Comparison of ENCODE assay signal across 8 cellular contexts in genomic region chr1:12019858-12020509, GRCh38. TPM values are rescaled to one million over a fixed set of nuclear protein-coding genes. Genes with fewer than 3 reads are reported as not detected.
DNase-seq lines count a peak whose midpoint lies in the region; ATAC-seq and TF ChIP-seq lines count a peak whose summit lies in the region.

No MANE protein-coding gene starts in this region.

- H2AK5ac ChIP-seq in IMR-90 (ENCODE audit: low read depth, low read length): no peak overlapping the region

- peaks cover 3% of the 10 kb centered on the region for H3K4me1 Mint-ChIP-seq in activated naive CD8-positive, alpha-beta T cell treated with anti-CD3 and anti-CD28 coated beads for 36 hours

- H3K4ac ChIP-seq in IMR-90 (ENCODE audit: low read depth, low read length): 0 out of 2 replicates have a peak overlapping the region, but pooled peaks have one; percentile 38

- no peaks in the 10 kb centered on the region for H3K9me3 Mint-ChIP-seq in activated naive CD8-positive, alpha-beta T cell treated with anti-CD3 and anti-CD28 coated beads for 36 hours

- no peak for TF ChIP-seq POLR2A in IMR-90 (IDR thresholded peaks at IDR 0.05; ENCODE audit: low read depth, low read length)
- no peak for TF ChIP-seq POLR2A in spleen (IDR thresholded peaks at IDR 0.05)

- no peak overlapping the region for H2BK20ac ChIP-seq in IMR-90 (ENCODE audit: low read depth, low read length)

- peak overlapping the region; percentile 97 for H2AFZ ChIP-seq in IMR-90 (replicated peaks; ENCODE audit: low read length, poor library complexity)

- H3K27me3 ChIP-seq in IMR-90 (ENCODE audit: control insufficient read depth, insufficient read depth, low read length) (no peaks in the 10 kb centered on the region), iPS DF 6.9 (ENCODE audit: control insufficient read depth, insufficient read depth, low read length) (no peaks in the 10 kb centered on the region), spleen (replicated peaks in 1 of 7) (no peaks in the 10 kb centered on the region)

- peaks cover 0 to 20% of the 10 kb centered on the region in 2 experiments; a peak in 3 of 4 replicates for H3K79me1 ChIP-seq in IMR-90 (ENCODE audit: low read depth in 1 of 2, low read length in 2 of 2)

- H2BK120ac ChIP-seq in IMR-90 (ENCODE audit: low read depth, low read length): no peak overlapping the region

- BruUV-seq in IMR-90 (replicated peaks; lab: Mats Ljungman, UMichigan): no TSS peak

- H3K18ac ChIP-seq in IMR-90 (ENCODE audit: low read depth, low read length): no peak overlapping the region; the same call in 1 of the 2 replicates

- peak; percentile 10 for DNase-seq in IMR-90
- no peak for DNase-seq in activated naive CD8-positive, alpha-beta T cell treated with anti-CD3 and anti-CD28 coated beads for 36 hours
- no peak for DNase-seq in iPS DF 6.9 (ENCODE audit: low read depth, low spot score)
- no peak for DNase-seq in spleen
- no peak for DNase-seq in NCI-H2171 treated with DMSO at 0.1 percent for 48 hours (lab: John Stamatoyannopoulos, UW)
- no peak for DNase-seq in SW 1271 (lab: John Stamatoyannopoulos, UW)

- H2AK9ac ChIP-seq in IMR-90 (replicated peaks; ENCODE audit: low read depth, low read length, poor library complexity): peak overlapping the region; percentile 95

- H4K91ac ChIP-seq in IMR-90 (ENCODE audit: insufficient read depth, low read depth, low read length): peak overlapping the region; percentile 63; the same call in 1 of the 2 replicates

- H3K9me1 ChIP-seq in IMR-90 (ENCODE audit: insufficient read depth, low read length): no peaks in the 10 kb centered on the region

- dilution Hi-C loops in IMR-90 (cut with HindIII; ENCODE audit: low sequenced_read_pairs, unreplicated experiment): no loop called here

- no peaks in the 10 kb centered on the region for H3K27me3 Mint-ChIP-seq in activated naive CD8-positive, alpha-beta T cell treated with anti-CD3 and anti-CD28 coated beads for 36 hours

- no peak for TF ChIP-seq CTCF in C4-2B (conservative IDR thresholded peaks at IDR 0.05)
- no peak for TF ChIP-seq CTCF in IMR-90 (conservative IDR thresholded peaks at IDR 0.05; ENCODE audit: low read depth, low read length)
- no peak for TF ChIP-seq CTCF in spleen (IDR thresholded peaks at IDR 0.05 in 8 of 11, conservative IDR thresholded peaks at IDR 0.05 in 3 of 11)

- in situ Hi-C loops in IMR-90 (cut with MboI; ENCODE audit: low sequenced_read_pairs): no loop called here

- peak overlapping the region; percentile 2; the same call in 1 of the 2 replicates for H4K5ac ChIP-seq in IMR-90 (ENCODE audit: low read depth, low read length)

- TF ChIP-seq RAD21 in IMR-90 (IDR thresholded peaks at IDR 0.05; ENCODE audit: low read length): no peak

- H2BK15ac ChIP-seq in IMR-90 (ENCODE audit: low read depth, low read length): no peak overlapping the region

- POLR2A ChIA-PET in IMR-90 (lab: Charles Lee; ENCODE audit: unreplicated experiment): no interaction called here

- H3K9me3 ChIP-seq in IMR-90 (ENCODE audit: control insufficient read depth, insufficient read depth, low read length) (no peaks in the 10 kb centered on the region), iPS DF 6.9 (ENCODE audit: control insufficient read depth, insufficient read depth, low read length) (no peaks in the 10 kb centered on the region), spleen (no peaks in the 10 kb centered on the region)

- H3K4me2 ChIP-seq in IMR-90 (ENCODE audit: low read depth, low read length): peak overlapping the region; percentile 91

- CTCF ChIA-PET in IMR-90 (lab: Yijun Ruan, JAX): interaction anchor here (0.5 kb wide), 1 partner anchor 189 kb away, joined by 3 read pairs; no protein-coding TSS in a partner anchor

- H3K23ac ChIP-seq in IMR-90 (ENCODE audit: low read depth, low read length): peak overlapping the region; percentile 72

- H3K14ac ChIP-seq in IMR-90 (replicated peaks; ENCODE audit: low read depth, low read length): peak overlapping the region; percentile 73; the same call in 1 of the 2 replicates

- no peaks in the 10 kb centered on the region; the same call in 1 of the 2 replicates for H4K20me1 ChIP-seq in IMR-90 (ENCODE audit: insufficient read depth, low read length)

- peak; percentile 3; the same call in 1 of the 2 replicates for ATAC-seq in IMR-90 (ENCODE audit: low read depth)
- no peak for ATAC-seq in HG02798 (IDR thresholded peaks at IDR 0.05; ENCODE audit: poor library complexity, unreplicated experiment)

- H3K36me3 Mint-ChIP-seq in activated naive CD8-positive, alpha-beta T cell treated with anti-CD3 and anti-CD28 coated beads for 36 hours: peaks cover 5% of the 10 kb centered on the region

- H3K27ac ChIP-seq in C4-2B: peak overlapping the region; percentile 79
- peak overlapping the region; percentile 31 for H3K27ac ChIP-seq in IMR-90 (ENCODE audit: insufficient read depth, low read length)
- no peak overlapping the region for H3K27ac ChIP-seq in iPS DF 6.9 (ENCODE audit: low read length)
- peak overlapping the region; percentile 68 to 93 (median 86) for H3K27ac ChIP-seq in spleen

- intact Hi-C loops in IMR-90 (cut with micrococcal nuclease): loop anchor here (1.0 to 5.0 kb wide), 2 partner anchors 59 to 187 kb away; no protein-coding TSS in a partner anchor
- intact Hi-C loops in spleen (cut with DNase I; ENCODE audit: low total_unique reads): no loop called here

- peak overlapping the region; percentile 84 for H3K4me3 Mint-ChIP-seq in activated naive CD8-positive, alpha-beta T cell treated with anti-CD3 and anti-CD28 coated beads for 36 hours

- H3K4me3 ChIP-seq in IMR-90 (ENCODE audit: insufficient read depth, low read depth, low read length) (peak overlapping the region; percentile 63), iPS DF 6.9 (ENCODE audit: low read length) (peak overlapping the region; percentile 78), spleen (peak overlapping the region; percentile 87 to 98 (median 94))

- H3K4me1 ChIP-seq in IMR-90 (ENCODE audit: control insufficient read depth, insufficient read depth, low read length): no peaks in the 10 kb centered on the region
- H3K4me1 ChIP-seq in iPS DF 6.9 (ENCODE audit: control insufficient read depth, insufficient read depth, low read length): no peaks in the 10 kb centered on the region
- peaks cover 3 to 41% (median 25%) of the 10 kb centered on the region in 6 donors for H3K4me1 ChIP-seq in spleen

- H3K36me3 ChIP-seq in IMR-90 (ENCODE audit: control insufficient read depth, insufficient read depth, low read length) (peaks cover 14% of the 10 kb centered on the region; the same call in 1 of the 2 replicates), iPS DF 6.9 (ENCODE audit: control insufficient read depth, insufficient read depth, low read length) (peaks cover 19% of the 10 kb centered on the region), spleen (peaks cover 0 to 37% (median 30%) of the 10 kb centered on the region in 6 donors)

- no peak overlapping the region for H2BK5ac ChIP-seq in IMR-90 (ENCODE audit: low read depth, low read length, poor library complexity, severe bottlenecking)

- peak overlapping the region; percentile 56 to 63; a peak in 2 of 4 replicates for H4K8ac ChIP-seq in IMR-90 (ENCODE audit: low read depth in 2 of 2, low read length in 2 of 2)

- WGBS in IMR-90 (ENCODE audit: extremely low coverage in 2 of 2, insufficient read length in 1 of 2), 2 experiments: 3% methylated on average over 5 of the region's 12 CpGs; no CpG with 5 or more reads in 1 of the 2 experiments
- WGBS in iPS DF 6.9 (ENCODE audit: insufficient coverage, insufficient read length): no CpG with 5 or more reads among the region's 12 CpGs
- 4 to 10% (median 6%) methylated on average over 11 to 12 of the region's 12 CpGs for WGBS in spleen, 5 donors

- H3K9ac ChIP-seq in IMR-90 (ENCODE audit: low read depth, low read length): peak overlapping the region; percentile 62

- peak overlapping the region; percentile 29 for H3K56ac ChIP-seq in IMR-90 (ENCODE audit: extremely low read depth, insufficient read depth, low read length)

- H3K27ac Mint-ChIP-seq in activated naive CD8-positive, alpha-beta T cell treated with anti-CD3 and anti-CD28 coated beads for 36 hours: peak overlapping the region; percentile 69

TF ChIP-seq in IMR-90, 13 proteins besides CTCF, POLR2A, EP300 and RAD21 (continues in another document):
- TF ChIP-seq MAZ (IDR thresholded peaks at IDR 0.05; ENCODE audit: borderline replicate concordance, low read depth, low read length) (no peak), FOS (IDR thresholded peaks at IDR 0.05; ENCODE audit: low read depth, low read length) (no peak), SMC3 (IDR thresholded peaks at IDR 0.05; ENCODE audit: low read depth, low read length) (no peak), RCOR1 (IDR thresholded peaks at IDR 0.05; ENCODE audit: insufficient replicate concordance, low read length) (no peak)

RNA-seq across cellular contexts. Expression of gene MIIP, which starts 0.7 kb away (rescaled TPM):
- total RNA-seq in IMR-90 (2012; rRNA removed) (12.2 and 14.2 TPM in 2 replicates), spleen (10 to 100 TPM; 33.2 to 65.5 (median 46.5) TPM)
- polyA plus RNA-seq in IMR-90 (2012; rRNA removed) (23.7 and 28.7 TPM in 2 replicates), spleen (100 to 1,000 TPM in 1 of 3 donors, 10 to 100 TPM in 2; 38.0 to 109 (median 97.2) TPM)
- 12.9 and 18.5 TPM in 2 replicates for polyA plus RNA-seq in IMR-90 (2012; cell fraction: cytosol; rRNA removed)
- polyA plus RNA-seq in IMR-90 (2012; cell fraction: nucleus; rRNA removed; ENCODE audit: low replicate concordance): 74.8 and 224 TPM in 2 replicates
- 10 to 100 TPM; 21.0 to 22.2 TPM for total RNA-seq in activated naive CD8-positive, alpha-beta T cell treated with anti-CD3 and anti-CD28 coated beads for 36 hours

RNA-seq across cellular contexts. Expression of gene MFN2, which starts 39.7 kb away (rescaled TPM):
- 76.4 and 84.2 TPM in 2 replicates for total RNA-seq in IMR-90 (2012; rRNA removed)
- 51.6 and 52.8 TPM in 2 replicates for polyA plus RNA-seq in IMR-90 (2012; rRNA removed)
- polyA plus RNA-seq in IMR-90 (2012; cell fraction: cytosol; rRNA removed): 33.4 and 38.2 TPM in 2 replicates
- 60.3 and 63.8 TPM in 2 replicates for polyA plus RNA-seq in IMR-90 (2012; cell fraction: nucleus; rRNA removed; ENCODE audit: low replicate concordance)
- 10 to 100 TPM; 78.1 to 84.2 TPM for total RNA-seq in activated naive CD8-positive, alpha-beta T cell treated with anti-CD3 and anti-CD28 coated beads for 36 hours
- 10 to 100 TPM; 47.3 to 69.6 (median 62.9) TPM for total RNA-seq in spleen
- 10 to 100 TPM; 14.8 to 28.1 (median 16.2) TPM for polyA plus RNA-seq in spleen

RNA-seq across cellular contexts. Expression of gene TNFRSF8, which starts 43.1 kb away (rescaled TPM):
- under 0.01 TPM in 2 replicates for total RNA-seq in IMR-90 (2012; rRNA removed)
- polyA plus RNA-seq in IMR-90 (2012; rRNA removed): 0.31 and 0.37 TPM in 2 replicates
- polyA plus RNA-seq in IMR-90 (2012; cell fraction: cytosol; rRNA removed): 0.35 and 0.56 TPM in 2 replicates
- 0.54 and 0.72 TPM in 2 replicates for polyA plus RNA-seq in IMR-90 (2012; cell fraction: nucleus; rRNA removed; ENCODE audit: low replicate concordance)
- 1 to 10 TPM; 1.9 to 2.6 TPM for total RNA-seq in activated naive CD8-positive, alpha-beta T cell treated with anti-CD3 and anti-CD28 coated beads for 36 hours
- total RNA-seq in spleen: 1 to 10 TPM; 1.3 to 7.6 (median 2.2) TPM
- 1 to 10 TPM; 1.7 to 2.0 (median 1.9) TPM for polyA plus RNA-seq in spleen
